Comparison of ENCODE assay signal across 19 cellular contexts in the genomic region with DNA sequence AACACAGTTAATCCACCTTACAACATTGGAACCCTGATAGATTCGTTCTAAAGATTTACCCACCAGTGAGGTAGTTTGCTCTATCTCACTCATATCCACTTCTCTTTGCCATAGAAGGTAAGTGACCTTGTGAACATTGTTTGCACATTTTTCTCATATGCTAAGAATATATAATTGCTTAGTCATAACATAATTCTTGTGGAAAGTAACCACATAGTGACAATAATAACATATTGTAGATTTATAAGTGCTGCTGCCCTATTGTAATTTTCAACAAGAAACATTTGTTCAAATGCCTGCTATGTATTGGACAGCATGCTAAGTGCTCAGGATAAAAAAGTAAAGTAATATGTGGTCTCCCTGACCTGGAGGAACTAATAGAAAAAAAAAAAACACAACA.
DNase-seq lines count a peak whose midpoint lies in the region; ATAC-seq, FAIRE-seq and TF ChIP-seq lines count a peak whose summit lies in the region.
"Had no signal": no experiment of that assay in that cellular context is flagged by ENCODE, and none has a peak within 500 bp of the region (broad histone marks: within the 10 kb centered on the region; RNA-seq: fewer than 3 reads in every experiment).

No MANE protein-coding gene starts in this region.

- H4K8ac ChIP-seq in IMR-90 (ENCODE audit: low read depth in 2 of 2, low read length in 2 of 2) = peak overlapping the region in 1 of 2 experiments; percentile 66; a peak in 1 of 4 replicates

- H3K23ac ChIP-seq in IMR-90 (ENCODE audit: low read depth, low read length) = no peak overlapping the region

- intact Hi-C loops in IMR-90 (cut with micrococcal nuclease) (loop anchor here (5.0 kb wide), 1 partner anchor 300 kb away; no protein-coding TSS in a partner anchor), A673 (cut with micrococcal nuclease; ENCODE audit: unreplicated experiment) (no loop called here), HepG2 (cut with micrococcal nuclease; ENCODE audit: unreplicated experiment) (no loop called here)

- DNase-seq in AG20443 (ENCODE audit: low spot score) (peak; percentile 18), IMR-90 (peak; percentile 52), fibroblast of mammary gland (ENCODE audit: low read depth) (peak; percentile 52), GM19239 (ENCODE audit: insufficient read length, low spot score) (no peak), A673 (ENCODE audit: low spot score) (no peak), UCSD-AML1 (lab: John Stamatoyannopoulos, UW; ENCODE audit: unreplicated experiment) (no peak), HepG2 (ENCODE audit: low spot score) (no peak)
- DNase-seq: activated B cell treated with CpG ODN at 0.5 μM for 24 hours; activated naive CD8-positive, alpha-beta T cell treated with anti-CD3 and anti-CD28 coated beads for 36 hours; BE2C; left cardiac atrium; NCI-H2029 treated with DMSO at 0.1 percent for 48 hours; NCI-H526 treated with DMSO at 0.1 percent for 48 hours; ovary; spleen; T-cell had no signal

- no peak for TF ChIP-seq RAD21 in IMR-90 (IDR thresholded peaks at IDR 0.05; ENCODE audit: low read length)
- TF ChIP-seq RAD21 in HepG2 (CRISPR knock-in tag; IDR thresholded peaks at IDR 0.05) = no peak

- CTCF ChIA-PET in IMR-90 (lab: Yijun Ruan, JAX) (no interaction called here), A673 (lab: Charles Lee) (no interaction called here), HepG2 (lab: Yijun Ruan, JAX; ENCODE audit: low intra/inter-chr PET ratio, low total read pairs) (no interaction called here)

- BruUV-seq in IMR-90 (replicated peaks; lab: Mats Ljungman, UMichigan) (no TSS peak), A673 (replicated peaks; lab: Mats Ljungman, UMichigan) (no TSS peak), HepG2 (replicated peaks; lab: Mats Ljungman, UMichigan) (no TSS peak)

- no peak overlapping the region for H4K91ac ChIP-seq in IMR-90 (ENCODE audit: insufficient read depth, low read depth, low read length)

- peak overlapping the region; percentile 64 for H2BK5ac ChIP-seq in IMR-90 (ENCODE audit: low read depth, low read length, poor library complexity, severe bottlenecking)

- TF ChIP-seq POLR2A in IMR-90 (IDR thresholded peaks at IDR 0.05; ENCODE audit: low read depth, low read length) (no peak), HepG2 (IDR thresholded peaks at IDR 0.05; ENCODE audit: insufficient read depth in 1 of 2, low read depth in 2 of 2, low read length in 2 of 2) (no peak)

- dilution Hi-C loops in IMR-90 (cut with HindIII; ENCODE audit: low sequenced_read_pairs, unreplicated experiment) = no loop called here

- no peak overlapping the region; the same call in 1 of the 2 replicates for H3K4ac ChIP-seq in IMR-90 (ENCODE audit: low read depth, low read length)

- no peaks in the 10 kb centered on the region for H3K27me3 ChIP-seq in IMR-90 (ENCODE audit: control insufficient read depth, insufficient read depth, low read length)
- H3K27me3 ChIP-seq in A673 (replicated peaks; ENCODE audit: insufficient read depth, low read depth, low read length, poor library complexity) = no peaks in the 10 kb centered on the region
- no peaks in the 10 kb centered on the region; a peak in 1 of 5 replicates for H3K27me3 ChIP-seq in HepG2 (ENCODE audit: control insufficient read depth in 1 of 2, insufficient read depth in 2 of 2, low read length in 2 of 2)
- H3K27me3 ChIP-seq: BE2C, hepatocyte, ovary, spleen had no signal

- H3K56ac ChIP-seq in IMR-90 (ENCODE audit: extremely low read depth, insufficient read depth, low read length) = no peak overlapping the region

- H3K4me2 ChIP-seq in IMR-90 (ENCODE audit: low read depth, low read length) = no peak overlapping the region
- H3K4me2 ChIP-seq in HepG2 (ENCODE audit: low read depth, low read length) = no peak overlapping the region
- H3K4me2 ChIP-seq: hepatocyte had no signal

- no peaks in the 10 kb centered on the region for H3K9me3 ChIP-seq in IMR-90 (ENCODE audit: control insufficient read depth, insufficient read depth, low read length)
- H3K9me3 ChIP-seq in A673 (ENCODE audit: low read depth, low read length, poor library complexity, severe bottlenecking) = no peaks in the 10 kb centered on the region
- H3K9me3 ChIP-seq in HepG2 (ENCODE audit: low read length) = no peaks in the 10 kb centered on the region
- H3K9me3 ChIP-seq: BE2C, ovary, spleen had no signal

- peak; percentile 50 for ATAC-seq in GM21529 (IDR thresholded peaks at IDR 0.05; ENCODE audit: unreplicated experiment)
- ATAC-seq in IMR-90 (ENCODE audit: low read depth) = 0 out of 2 replicates have a peak, but pooled peaks have one; percentile 12
- ATAC-seq in HepG2 = no peak
- ATAC-seq: left cardiac atrium, T-cell had no signal

- no peaks in the 10 kb centered on the region for H3K79me2 ChIP-seq in HepG2 (ENCODE audit: insufficient read depth, low read length)
- H3K79me2 ChIP-seq: hepatocyte had no signal

- WGBS in IMR-90 (ENCODE audit: extremely low coverage in 2 of 2, insufficient read length in 1 of 2), 2 experiments = no CpG with 5 or more reads among the region's 1 CpG
- WGBS in HepG2 (ENCODE audit: low lambda C conversion rate) = 0% methylated on average over 1 of the region's 1 CpG

- TF ChIP-seq CTCF in IMR-90 (conservative IDR thresholded peaks at IDR 0.05; ENCODE audit: low read depth, low read length) = no peak
- no peak for TF ChIP-seq CTCF in fibroblast of mammary gland (conservative IDR thresholded peaks at IDR 0.05; ENCODE audit: control insufficient read depth, insufficient read depth, low read depth, low read length)
- TF ChIP-seq CTCF in A673 (conservative IDR thresholded peaks at IDR 0.05; ENCODE audit: low read depth, low read length) = no peak
- TF ChIP-seq CTCF in HepG2 (CRISPR knock-in tag; IDR thresholded peaks at IDR 0.05) = no peak

- no peak overlapping the region for H3K18ac ChIP-seq in IMR-90 (ENCODE audit: low read depth, low read length)

- H3K9me1 ChIP-seq in IMR-90 (ENCODE audit: insufficient read depth, low read length) = no peaks in the 10 kb centered on the region

- H2BK120ac ChIP-seq in IMR-90 (ENCODE audit: low read depth, low read length) = peak overlapping the region; percentile 87; the same call in 1 of the 2 replicates

- no peak overlapping the region; the same call in 2 of the 3 replicates for H2BK15ac ChIP-seq in IMR-90 (ENCODE audit: low read depth, low read length)

- H4K5ac ChIP-seq in IMR-90 (ENCODE audit: low read depth, low read length) = no peak overlapping the region

- TF ChIP-seq EP300 in HepG2 (IDR thresholded peaks at IDR 0.05; ENCODE audit: low read depth in 2 of 2, low read length in 2 of 2) = no peak
- TF ChIP-seq EP300 in HepG2 (CRISPR knock-in tag; IDR thresholded peaks at IDR 0.05; ENCODE audit: borderline replicate concordance) = no peak

- H3K27ac ChIP-seq in IMR-90 (ENCODE audit: insufficient read depth, low read length) (no peak overlapping the region), A673 (ENCODE audit: low read depth, low read length, poor library complexity, severe bottlenecking) (no peak overlapping the region), HepG2 (ENCODE audit: extremely low read length, insufficient read depth, low read length) (no peak overlapping the region)
- H3K27ac ChIP-seq: epithelial cell of prostate, hepatocyte, ovary, spleen had no signal

- H3K4me1 ChIP-seq in IMR-90 (ENCODE audit: control insufficient read depth, insufficient read depth, low read length) (peaks cover 2% of the 10 kb centered on the region), A673 (ENCODE audit: insufficient read depth, low read length, poor library complexity, severe bottlenecking) (peaks cover 25% of the 10 kb centered on the region), HepG2 (ENCODE audit: insufficient read depth, low read length) (no peaks in the 10 kb centered on the region)
- H3K4me1 ChIP-seq: spleen had no signal

- H4K20me1 ChIP-seq in IMR-90 (ENCODE audit: insufficient read depth, low read length) (no peaks in the 10 kb centered on the region), HepG2 (ENCODE audit: insufficient read depth, low read length) (no peaks in the 10 kb centered on the region)

- H2BK20ac ChIP-seq in IMR-90 (ENCODE audit: low read depth, low read length) = no peak overlapping the region

- POLR2A ChIA-PET in IMR-90 (lab: Charles Lee; ENCODE audit: unreplicated experiment) = no interaction called here
- POLR2A ChIA-PET in A673 (lab: Charles Lee; ENCODE audit: low non-redundant PET) = no interaction called here
- POLR2A ChIA-PET in HepG2 (lab: Yijun Ruan, JAX) = no interaction called here

- in situ Hi-C loops in IMR-90 (cut with MboI; ENCODE audit: low sequenced_read_pairs) = no loop called here
- in situ Hi-C loops in HepG2 (cut with HindIII; ENCODE audit: extremely low pct_ligation_motif_present, low pct_unique_long_range_greater_than_20kb) = no loop called here

- no peak overlapping the region for H2AK9ac ChIP-seq in IMR-90 (replicated peaks; ENCODE audit: low read depth, low read length, poor library complexity)

- no peak overlapping the region for H3K14ac ChIP-seq in IMR-90 (replicated peaks; ENCODE audit: low read depth, low read length)

- H2AFZ ChIP-seq in IMR-90 (replicated peaks; ENCODE audit: low read length, poor library complexity) (no peak overlapping the region), HepG2 (ENCODE audit: low read length) (no peak overlapping the region)
- H2AFZ ChIP-seq: hepatocyte had no signal

- no peaks in the 10 kb centered on the region for H3K79me1 ChIP-seq in IMR-90 (ENCODE audit: low read depth in 1 of 2, low read length in 2 of 2)

- no peak overlapping the region for H3K4me3 ChIP-seq in IMR-90 (ENCODE audit: insufficient read depth, low read depth, low read length)
- no peak overlapping the region for H3K4me3 ChIP-seq in fibroblast of mammary gland (ENCODE audit: control insufficient read depth, low read depth, low read length)
- no peak overlapping the region for H3K4me3 ChIP-seq in A673 (ENCODE audit: low read depth, low read length, poor library complexity, severe bottlenecking)
- H3K4me3 ChIP-seq in HepG2 (replicated peaks in 1 of 3; ENCODE audit: insufficient read depth in 1 of 3, low read depth in 2 of 3, low read length in 3 of 3) = no peak overlapping the region
- H3K4me3 ChIP-seq: hepatocyte, ovary, spleen had no signal

- H3K9ac ChIP-seq in IMR-90 (ENCODE audit: low read depth, low read length) (no peak overlapping the region), HepG2 (ENCODE audit: insufficient read depth, low read depth, low read length) (no peak overlapping the region)

- no peak overlapping the region for H2AK5ac ChIP-seq in IMR-90 (ENCODE audit: low read depth, low read length)

- no peak for FAIRE-seq in GM19239 (lab: Jason Lieb, UNC)
- FAIRE-seq in HepG2 (lab: Jason Lieb, UNC) = no peak

- no peaks in the 10 kb centered on the region for H3K36me3 ChIP-seq in IMR-90 (ENCODE audit: control insufficient read depth, insufficient read depth, low read length)
- no peaks in the 10 kb centered on the region for H3K36me3 ChIP-seq in A673 (ENCODE audit: insufficient read depth, low read length, poor library complexity, severe bottlenecking)
- H3K36me3 ChIP-seq in HepG2 (replicated peaks in 1 of 2; ENCODE audit: control insufficient read depth in 1 of 2, insufficient read depth in 2 of 2, low read length in 2 of 2) = no peaks in the 10 kb centered on the region
- H3K36me3 ChIP-seq: BE2C, ovary, spleen had no signal

TF ChIP-seq in IMR-90, 13 proteins besides CTCF, POLR2A, EP300 and RAD21 (continues in another document):
- no peak for TF ChIP-seq RFX5 (IDR thresholded peaks at IDR 0.05; ENCODE audit: low read depth, low read length)

TF ChIP-seq in HepG2, 621 proteins besides CTCF, POLR2A, EP300 and RAD21 (continues in another document):
- no peak for TF ChIP-seq GTF3A (CRISPR knock-in tag; conservative IDR thresholded peaks at IDR 0.05)
- TF ChIP-seq ZNF510 (CRISPR knock-in tag; IDR thresholded peaks at IDR 0.05; ENCODE audit: low read depth) = no peak

Comparison
In these comparisons a context has a peak if more than half of its experiments do, and no peak if none do; other contexts are left out.
1. DNase-seq: peak in AG20443 (single experiment), IMR-90 (single experiment) and fibroblast of mammary gland (single experiment); none in GM19239 (single experiment), A673 (single experiment), UCSD-AML1 (single experiment) and HepG2 (single experiment).